1 cellular context compared by ENCODE assay signal in the genomic region with DNA sequence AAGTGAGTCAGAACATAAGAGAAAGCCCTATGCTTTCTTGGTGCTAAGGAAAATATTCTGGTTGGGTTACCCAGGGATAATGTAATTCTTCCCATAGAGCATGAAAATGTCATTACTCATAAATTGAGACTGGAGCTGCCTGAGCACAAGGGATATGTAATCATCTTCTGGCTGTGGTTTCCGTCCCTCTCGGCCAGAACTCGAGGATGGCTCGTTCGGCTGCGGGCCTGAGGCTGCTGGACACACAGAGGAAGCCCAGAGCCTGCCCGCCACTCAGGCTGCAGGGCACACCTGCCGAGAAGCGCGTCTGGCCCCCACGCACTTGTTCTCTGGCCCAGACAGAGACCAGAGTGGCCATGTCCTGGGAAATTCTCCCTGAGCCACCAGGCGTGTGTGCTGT.
TF ChIP-seq lines count a peak whose summit lies in the region.

No MANE protein-coding gene starts in this region.

TF ChIP-seq in GM23338, 12 proteins besides CTCF, POLR2A, EP300 and RAD21 (continued from another document):
- TF ChIP-seq, protein P1, sequence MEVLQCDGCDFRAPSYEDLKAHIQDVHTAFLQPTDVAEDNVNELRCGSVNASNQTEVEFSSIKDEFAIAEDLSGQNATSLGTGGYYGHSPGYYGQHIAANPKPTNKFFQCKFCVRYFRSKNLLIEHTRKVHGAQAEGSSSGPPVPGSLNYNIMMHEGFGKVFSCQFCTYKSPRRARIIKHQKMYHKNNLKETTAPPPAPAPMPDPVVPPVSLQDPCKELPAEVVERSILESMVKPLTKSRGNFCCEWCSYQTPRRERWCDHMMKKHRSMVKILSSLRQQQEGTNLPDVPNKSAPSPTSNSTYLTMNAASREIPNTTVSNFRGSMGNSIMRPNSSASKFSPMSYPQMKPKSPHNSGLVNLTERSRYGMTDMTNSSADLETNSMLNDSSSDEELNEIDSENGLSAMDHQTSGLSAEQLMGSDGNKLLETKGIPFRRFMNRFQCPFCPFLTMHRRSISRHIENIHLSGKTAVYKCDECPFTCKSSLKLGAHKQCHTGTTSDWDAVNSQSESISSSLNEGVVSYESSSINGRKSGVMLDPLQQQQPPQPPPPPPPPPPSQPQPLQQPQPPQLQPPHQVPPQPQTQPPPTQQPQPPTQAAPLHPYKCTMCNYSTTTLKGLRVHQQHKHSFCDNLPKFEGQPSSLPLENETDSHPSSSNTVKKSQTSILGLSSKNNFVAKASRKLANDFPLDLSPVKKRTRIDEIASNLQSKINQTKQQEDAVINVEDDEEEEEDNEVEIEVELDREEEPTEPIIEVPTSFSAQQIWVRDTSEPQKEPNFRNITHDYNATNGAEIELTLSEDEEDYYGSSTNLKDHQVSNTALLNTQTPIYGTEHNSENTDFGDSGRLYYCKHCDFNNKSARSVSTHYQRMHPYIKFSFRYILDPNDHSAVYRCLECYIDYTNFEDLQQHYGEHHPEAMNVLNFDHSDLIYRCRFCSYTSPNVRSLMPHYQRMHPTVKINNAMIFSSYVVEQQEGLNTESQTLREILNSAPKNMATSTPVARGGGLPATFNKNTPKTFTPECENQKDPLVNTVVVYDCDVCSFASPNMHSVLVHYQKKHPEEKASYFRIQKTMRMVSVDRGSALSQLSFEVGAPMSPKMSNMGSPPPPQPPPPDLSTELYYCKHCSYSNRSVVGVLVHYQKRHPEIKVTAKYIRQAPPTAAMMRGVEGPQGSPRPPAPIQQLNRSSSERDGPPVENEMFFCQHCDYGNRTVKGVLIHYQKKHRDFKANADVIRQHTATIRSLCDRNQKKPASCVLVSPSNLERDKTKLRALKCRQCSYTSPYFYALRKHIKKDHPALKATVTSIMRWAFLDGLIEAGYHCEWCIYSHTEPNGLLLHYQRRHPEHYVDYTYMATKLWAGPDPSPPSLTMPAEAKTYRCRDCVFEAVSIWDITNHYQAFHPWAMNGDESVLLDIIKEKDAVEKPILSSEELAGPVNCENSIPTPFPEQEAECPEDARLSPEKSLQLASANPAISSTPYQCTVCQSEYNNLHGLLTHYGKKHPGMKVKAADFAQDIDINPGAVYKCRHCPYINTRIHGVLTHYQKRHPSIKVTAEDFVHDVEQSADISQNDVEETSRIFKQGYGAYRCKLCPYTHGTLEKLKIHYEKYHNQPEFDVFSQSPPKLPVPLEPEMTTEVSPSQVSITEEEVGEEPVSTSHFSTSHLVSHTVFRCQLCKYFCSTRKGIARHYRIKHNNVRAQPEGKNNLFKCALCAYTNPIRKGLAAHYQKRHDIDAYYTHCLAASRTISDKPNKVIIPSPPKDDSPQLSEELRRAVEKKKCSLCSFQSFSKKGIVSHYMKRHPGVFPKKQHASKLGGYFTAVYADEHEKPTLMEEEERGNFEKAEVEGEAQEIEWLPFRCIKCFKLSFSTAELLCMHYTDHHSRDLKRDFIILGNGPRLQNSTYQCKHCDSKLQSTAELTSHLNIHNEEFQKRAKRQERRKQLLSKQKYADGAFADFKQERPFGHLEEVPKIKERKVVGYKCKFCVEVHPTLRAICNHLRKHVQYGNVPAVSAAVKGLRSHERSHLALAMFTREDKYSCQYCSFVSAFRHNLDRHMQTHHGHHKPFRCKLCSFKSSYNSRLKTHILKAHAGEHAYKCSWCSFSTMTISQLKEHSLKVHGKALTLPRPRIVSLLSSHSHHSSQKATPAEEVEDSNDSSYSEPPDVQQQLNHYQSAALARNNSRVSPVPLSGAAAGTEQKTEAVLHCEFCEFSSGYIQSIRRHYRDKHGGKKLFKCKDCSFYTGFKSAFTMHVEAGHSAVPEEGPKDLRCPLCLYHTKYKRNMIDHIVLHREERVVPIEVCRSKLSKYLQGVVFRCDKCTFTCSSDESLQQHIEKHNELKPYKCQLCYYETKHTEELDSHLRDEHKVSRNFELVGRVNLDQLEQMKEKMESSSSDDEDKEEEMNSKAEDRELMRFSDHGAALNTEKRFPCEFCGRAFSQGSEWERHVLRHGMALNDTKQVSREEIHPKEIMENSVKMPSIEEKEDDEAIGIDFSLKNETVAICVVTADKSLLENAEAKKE (CRISPR knock-in tag; IDR thresholded peaks at IDR 0.05): no peak
- TF ChIP-seq STAT1 (IDR thresholded peaks at IDR 0.05; ENCODE audit: unreplicated experiment): no peak
- no peak for TF ChIP-seq NANOG (IDR thresholded peaks at IDR 0.05; ENCODE audit: borderline replicate concordance)
- TF ChIP-seq EZH2phosphoT487 (IDR thresholded peaks at IDR 0.05; ENCODE audit: unreplicated experiment): no peak
- no peak for TF ChIP-seq JUNB (IDR thresholded peaks at IDR 0.05; ENCODE audit: unreplicated experiment)
- no peak for TF ChIP-seq ZNF331 (CRISPR knock-in tag; IDR thresholded peaks at IDR 0.05; ENCODE audit: low read depth)
- no peak for TF ChIP-seq POLR2AphosphoS5 (IDR thresholded peaks at IDR 0.05; ENCODE audit: low read depth)
- no peak for TF ChIP-seq ZNF114 (CRISPR knock-in tag; IDR thresholded peaks at IDR 0.05)
- no peak for TF ChIP-seq CREB1 (CRISPR knock-in tag; IDR thresholded peaks at IDR 0.05; ENCODE audit: low read depth)
- TF ChIP-seq EZH2 (IDR thresholded peaks at IDR 0.05; ENCODE audit: low read depth, unreplicated experiment): no peak
- TF ChIP-seq, protein P2, sequence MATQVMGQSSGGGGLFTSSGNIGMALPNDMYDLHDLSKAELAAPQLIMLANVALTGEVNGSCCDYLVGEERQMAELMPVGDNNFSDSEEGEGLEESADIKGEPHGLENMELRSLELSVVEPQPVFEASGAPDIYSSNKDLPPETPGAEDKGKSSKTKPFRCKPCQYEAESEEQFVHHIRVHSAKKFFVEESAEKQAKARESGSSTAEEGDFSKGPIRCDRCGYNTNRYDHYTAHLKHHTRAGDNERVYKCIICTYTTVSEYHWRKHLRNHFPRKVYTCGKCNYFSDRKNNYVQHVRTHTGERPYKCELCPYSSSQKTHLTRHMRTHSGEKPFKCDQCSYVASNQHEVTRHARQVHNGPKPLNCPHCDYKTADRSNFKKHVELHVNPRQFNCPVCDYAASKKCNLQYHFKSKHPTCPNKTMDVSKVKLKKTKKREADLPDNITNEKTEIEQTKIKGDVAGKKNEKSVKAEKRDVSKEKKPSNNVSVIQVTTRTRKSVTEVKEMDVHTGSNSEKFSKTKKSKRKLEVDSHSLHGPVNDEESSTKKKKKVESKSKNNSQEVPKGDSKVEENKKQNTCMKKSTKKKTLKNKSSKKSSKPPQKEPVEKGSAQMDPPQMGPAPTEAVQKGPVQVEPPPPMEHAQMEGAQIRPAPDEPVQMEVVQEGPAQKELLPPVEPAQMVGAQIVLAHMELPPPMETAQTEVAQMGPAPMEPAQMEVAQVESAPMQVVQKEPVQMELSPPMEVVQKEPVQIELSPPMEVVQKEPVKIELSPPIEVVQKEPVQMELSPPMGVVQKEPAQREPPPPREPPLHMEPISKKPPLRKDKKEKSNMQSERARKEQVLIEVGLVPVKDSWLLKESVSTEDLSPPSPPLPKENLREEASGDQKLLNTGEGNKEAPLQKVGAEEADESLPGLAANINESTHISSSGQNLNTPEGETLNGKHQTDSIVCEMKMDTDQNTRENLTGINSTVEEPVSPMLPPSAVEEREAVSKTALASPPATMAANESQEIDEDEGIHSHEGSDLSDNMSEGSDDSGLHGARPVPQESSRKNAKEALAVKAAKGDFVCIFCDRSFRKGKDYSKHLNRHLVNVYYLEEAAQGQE (IDR thresholded peaks at IDR 0.05; ENCODE audit: unreplicated experiment): no peak
